Comparison of ENCODE assay signal across 10 cellular contexts in the genomic region with DNA sequence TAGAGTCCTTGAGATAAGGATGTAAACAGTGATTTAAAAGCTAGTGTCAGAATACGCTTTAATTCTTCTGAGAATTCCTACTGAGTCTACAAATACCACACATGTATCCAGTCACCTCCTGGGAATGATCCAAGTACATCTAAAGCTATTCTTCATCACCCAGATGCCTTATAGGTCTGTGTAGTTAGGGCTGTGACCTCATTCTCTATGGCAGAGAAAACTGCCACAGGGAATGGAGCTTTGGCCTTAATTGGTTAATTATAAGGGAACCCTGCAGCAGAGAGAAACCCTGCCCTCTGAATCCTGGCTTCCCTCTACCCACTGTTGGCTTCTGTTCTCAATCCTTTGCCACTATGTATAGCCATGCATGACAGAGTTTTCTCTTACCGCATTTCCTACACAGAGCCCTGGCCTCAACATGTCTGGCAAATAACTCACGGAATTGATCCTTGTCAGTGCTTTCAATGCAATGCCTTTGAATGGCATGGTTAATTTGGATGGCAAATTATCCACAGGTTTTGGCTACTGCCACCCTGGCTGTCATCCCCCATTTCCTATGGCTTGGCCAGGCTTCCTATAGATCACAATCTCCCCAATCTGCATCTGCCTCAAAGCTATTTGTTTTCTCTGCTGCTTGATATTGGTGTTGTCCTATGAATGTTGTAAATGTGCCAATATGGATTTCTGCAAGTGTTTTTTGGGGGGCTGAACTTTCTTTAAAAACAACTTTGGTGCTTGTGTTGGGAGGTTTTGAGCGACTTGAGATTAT. TPM values are rescaled to one million over a fixed set of nuclear protein-coding genes. Genes with fewer than 3 reads are reported as not detected.
A peak's percentile ranks its signal among the peaks of the same experiment; 100 is the strongest.
DNase-seq lines count a peak whose midpoint lies in the region; ATAC-seq and TF ChIP-seq lines count a peak whose summit lies in the region.
"Had no signal": no experiment of that assay in that cellular context is flagged by ENCODE, and none has a peak within 500 bp of the region (broad histone marks: within the 10 kb centered on the region; RNA-seq: fewer than 3 reads in every experiment).

No MANE protein-coding gene starts in this region.

- no peak overlapping the region for H3K4me3 Mint-ChIP-seq in T-helper 2 cell treated with Interferon-gamma antibody and Interleukin-4, amounts not matched to agents 5 μg/mL and 100 μg/mL, for 36 hours

- H3K4me1 Mint-ChIP-seq in T-helper 2 cell treated with Interferon-gamma antibody and Interleukin-4, amounts not matched to agents 5 μg/mL and 100 μg/mL, for 36 hours (ENCODE audit: low read depth): peaks cover 58% of the 10 kb centered on the region

- peaks cover 9% of the 10 kb centered on the region for H3K4me1 ChIP-seq in mucosa of descending colon (ENCODE audit: low read depth)

- ATAC-seq in GM19351 (IDR thresholded peaks at IDR 0.05; ENCODE audit: unreplicated experiment) (no peak), mucosa of descending colon (no peak)

- H3K36me3 ChIP-seq in mucosa of descending colon (ENCODE audit: low read depth): no peaks in the 10 kb centered on the region

- H3K4me3 ChIP-seq in dorsolateral prefrontal cortex (peak overlapping the region in 28 of 59 donors; percentile 0 to 86 (median 52)), mucosa of descending colon (no peak overlapping the region)

- H3K27ac Mint-ChIP-seq in T-helper 2 cell treated with Interferon-gamma antibody and Interleukin-4, amounts not matched to agents 5 μg/mL and 100 μg/mL, for 36 hours: no peak overlapping the region

- no peaks in the 10 kb centered on the region for H3K9me3 ChIP-seq in mucosa of descending colon

- intact Hi-C loops in dorsolateral prefrontal cortex (cut with DNase I): loop anchor here (2.0 to 10.0 kb wide), 2 partner anchors 37 to 345 kb away; no protein-coding TSS in a partner anchor
- intact Hi-C loops in mucosa of descending colon (cut with DNase I, micrococcal nuclease): loop anchor here (5.0 to 10.0 kb wide), 2 partner anchors 37 to 45 kb away; no protein-coding TSS in a partner anchor

- peak; percentile 85 for DNase-seq in ELR (ENCODE audit: low read depth)
- peak; percentile 97 for DNase-seq in NCI-H69 (lab: John Stamatoyannopoulos, UW)
- no peak for DNase-seq in dorsolateral prefrontal cortex
- DNase-seq in retina: peak; percentile 65
- no peak for DNase-seq in COLO668 (lab: John Stamatoyannopoulos, UW; ENCODE audit: unreplicated experiment)
- DNase-seq in T-helper 2 cell treated with Interferon-gamma antibody and Interleukin-4, amounts not matched to agents 5 μg/mL and 100 μg/mL, for 36 hours (ENCODE audit: low spot score): no peak
- DNase-seq in mucosa of descending colon: no peak
- DNase-seq: activated CD4-positive, alpha-beta memory T cell treated with anti-CD3 and anti-CD28 coated beads, Interleukin-2, amount 10 ng/mL, durations not matched to agents 7 days and 5 days had no signal

- H3K27me3 ChIP-seq in dorsolateral prefrontal cortex: no peaks in the 10 kb centered on the region

- H3K36me3 Mint-ChIP-seq in T-helper 2 cell treated with Interferon-gamma antibody and Interleukin-4, amounts not matched to agents 5 μg/mL and 100 μg/mL, for 36 hours (ENCODE audit: low read depth): peaks cover 5% of the 10 kb centered on the region

- TF ChIP-seq CTCF in dorsolateral prefrontal cortex (IDR thresholded peaks at IDR 0.05 in 54 of 56, conservative IDR thresholded peaks at IDR 0.05 in 2 of 56; ENCODE audit: low read depth in 1 of 56, partially characterized antibody in 56 of 56) (no peak), mucosa of descending colon (IDR thresholded peaks at IDR 0.05) (no peak)

- no peaks in the 10 kb centered on the region for H3K9me3 Mint-ChIP-seq in T-helper 2 cell treated with Interferon-gamma antibody and Interleukin-4, amounts not matched to agents 5 μg/mL and 100 μg/mL, for 36 hours
- H3K9me3 Mint-ChIP-seq: activated CD4-positive, alpha-beta memory T cell treated with anti-CD3 and anti-CD28 coated beads, Interleukin-2, amount 10 ng/mL, durations not matched to agents 7 days and 5 days; neural crest cell had no signal

- peak overlapping the region in 58 of 59 donors; percentile 13 to 96 (median 92) for H3K27ac ChIP-seq in dorsolateral prefrontal cortex

- H3K27me3 Mint-ChIP-seq in T-helper 2 cell treated with Interferon-gamma antibody and Interleukin-4, amounts not matched to agents 5 μg/mL and 100 μg/mL, for 36 hours (ENCODE audit: low read depth): no peaks in the 10 kb centered on the region
- H3K27me3 Mint-ChIP-seq: activated CD4-positive, alpha-beta memory T cell treated with anti-CD3 and anti-CD28 coated beads, Interleukin-2, amount 10 ng/mL, durations not matched to agents 7 days and 5 days had no signal

RNA-seq across cellular contexts. Expression of gene DIXDC1, which starts 2.9 kb away (rescaled TPM):
- total RNA-seq in dorsolateral prefrontal cortex (10 to 100 TPM; 32.0 to 84.9 (median 55.1) TPM), mucosa of descending colon (10 to 100 TPM; 11.1 to 61.8 (median 11.7) TPM)

RNA-seq across cellular contexts. Expression of gene C11orf52, which starts 21.3 kb away (rescaled TPM):
- 1 to 10 TPM in 61 of 120 experiments, under 1 TPM in 30, not detected in 29; 0.40 to 4.0 (median 1.3) TPM for total RNA-seq in dorsolateral prefrontal cortex
- total RNA-seq in mucosa of descending colon: 10 to 100 TPM in 1 of 3 donors, 1 to 10 TPM in 2; 3.2 to 12.8 (median 7.7) TPM
- total RNA-seq: activated CD4-positive, alpha-beta memory T cell treated with anti-CD3 and anti-CD28 coated beads, Interleukin-2, amount 10 ng/mL, durations not matched to agents 7 days and 5 days; neural crest cell had no signal

RNA-seq across cellular contexts. Expression of gene HSPB2, which starts 27.5 kb away (rescaled TPM):
- total RNA-seq in dorsolateral prefrontal cortex (10 to 100 TPM in 1 of 120 experiments, 1 to 10 TPM in 113, under 1 TPM in 6; 0.56 to 10.0 (median 2.8) TPM), mucosa of descending colon (1 to 10 TPM in 2 of 3 donors, not detected in 1; 1.4 to 4.8 TPM)
- total RNA-seq: activated CD4-positive, alpha-beta memory T cell treated with anti-CD3 and anti-CD28 coated beads, Interleukin-2, amount 10 ng/mL, durations not matched to agents 7 days and 5 days; neural crest cell had no signal

RNA-seq across cellular contexts. Expression of gene CRYAB, which starts 28.4 kb away (rescaled TPM):
- total RNA-seq in dorsolateral prefrontal cortex: 1,000 to 10,000 TPM in 61 of 120 experiments, 100 to 1,000 TPM in 59; 265 to 3,917 (median 1,020) TPM
- total RNA-seq in mucosa of descending colon: 100 to 1,000 TPM in 1 of 3 donors, 10 to 100 TPM in 2; 13.8 to 331 (median 30.7) TPM
- total RNA-seq: activated CD4-positive, alpha-beta memory T cell treated with anti-CD3 and anti-CD28 coated beads, Interleukin-2, amount 10 ng/mL, durations not matched to agents 7 days and 5 days; neural crest cell had no signal

Comparison
In these comparisons a context has a peak if more than half of its experiments do, and no peak if none do; other contexts are left out.
1. DNase-seq: peak in ELR (single experiment), NCI-H69 (single experiment) and retina (single experiment); none in dorsolateral prefrontal cortex (0 of 10), COLO668 (single experiment), T-helper 2 cell treated with Interferon-gamma antibody and Interleukin-4, amounts not matched to agents 5 μg/mL and 100 μg/mL, for 36 hours (single experiment) and mucosa of descending colon (0 of 3).